In the genomic region with DNA sequence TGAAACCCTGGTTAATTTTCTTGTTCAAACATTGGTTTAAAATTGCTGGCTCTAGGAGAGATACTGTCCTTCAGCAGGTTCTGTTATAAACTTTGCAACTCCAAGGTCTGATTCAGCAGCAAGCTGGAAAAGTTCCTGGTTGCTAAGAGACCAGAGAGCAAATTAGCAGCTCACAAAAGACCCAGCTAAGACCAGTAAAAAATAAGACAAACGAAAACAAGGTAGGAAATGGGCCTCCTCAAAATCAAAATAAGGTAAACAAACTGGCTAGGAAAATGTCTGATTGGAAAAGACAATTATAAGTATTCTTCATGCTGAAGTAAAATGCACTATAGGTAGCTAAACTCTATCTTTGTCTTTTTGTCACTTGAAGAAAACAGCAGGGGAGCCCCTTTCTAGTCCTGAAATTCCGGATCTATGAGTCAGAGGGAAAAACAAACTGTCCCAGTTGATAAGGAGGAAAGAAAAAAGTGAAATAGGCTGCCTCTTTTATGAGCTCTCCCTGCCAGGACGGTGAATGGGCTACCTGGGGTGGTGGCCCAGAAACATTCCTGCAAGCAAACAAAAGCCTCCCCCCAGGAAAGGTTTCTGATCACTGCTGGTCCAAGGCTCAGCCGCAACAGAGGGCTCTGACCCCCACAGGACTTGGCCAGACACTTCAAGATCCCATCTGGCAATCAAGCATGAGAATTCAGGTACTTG, we compare ENCODE assay signal across 10 cellular contexts. TPM values are rescaled to one million over a fixed set of nuclear protein-coding genes. Genes with fewer than 3 reads are reported as not detected.
DNase-seq lines count a peak whose midpoint lies in the region; ATAC-seq, FAIRE-seq and TF ChIP-seq lines count a peak whose summit lies in the region.
"Had no signal": no experiment of that assay in that cellular context is flagged by ENCODE, and none has a peak within 500 bp of the region (broad histone marks: within the 10 kb centered on the region; RNA-seq: fewer than 3 reads in every experiment).

No MANE protein-coding gene starts in this region.

- TF ChIP-seq CTCF in lower lobe of right lung (IDR thresholded peaks at IDR 0.05) (no peak), BE2C (IDR thresholded peaks at IDR 0.05; ENCODE audit: low read depth, low read length) (no peak)

- H2AFZ ChIP-seq in ACC112 (ENCODE audit: low read length, unreplicated experiment): no peak overlapping the region

- no peak for TF ChIP-seq POLR2A in GM12892 (IDR thresholded peaks at IDR 0.05; ENCODE audit: low read depth, low read length)

- H3K27me3 ChIP-seq in ACC112 (ENCODE audit: insufficient read depth, low read length): peaks cover 29% of the 10 kb centered on the region
- no peaks in the 10 kb centered on the region for H3K27me3 ChIP-seq in lower lobe of right lung (ENCODE audit: low read depth)
- H3K27me3 ChIP-seq in BE2C: peaks cover 4% of the 10 kb centered on the region

- ATAC-seq in lower lobe of right lung (peak; percentile 50 to 84), HG03469 (IDR thresholded peaks at IDR 0.05; ENCODE audit: unreplicated experiment) (no peak)

- H3K79me2 ChIP-seq in ACC112 (ENCODE audit: control insufficient read depth, insufficient read depth, low read length, unreplicated experiment): no peaks in the 10 kb centered on the region

- intact Hi-C loops in lower lobe of right lung (cut with DNase I): no loop called here

- no peak for FAIRE-seq in GM12892 (lab: Jason Lieb, UNC)
- FAIRE-seq: G401.6 had no signal

- H3K27ac ChIP-seq in ACC112 (ENCODE audit: low read depth, low read length) (peak overlapping the region; percentile 51), lower lobe of right lung (peak overlapping the region; percentile 78)
- H3K27ac ChIP-seq: KMS-11 had no signal

- TF ChIP-seq RAD21 in Ishikawa (IDR thresholded peaks at IDR 0.05; ENCODE audit: low read depth): no peak

- peak; percentile 62; the same call in 1 of the 2 replicates for TF ChIP-seq EP300 in Ishikawa (IDR thresholded peaks at IDR 0.05; ENCODE audit: borderline replicate concordance)

- H3K36me3 ChIP-seq in ACC112 (ENCODE audit: insufficient read depth, low read length): no peaks in the 10 kb centered on the region
- H3K36me3 ChIP-seq in lower lobe of right lung: no peaks in the 10 kb centered on the region
- H3K36me3 ChIP-seq in BE2C: no peaks in the 10 kb centered on the region

- peak; percentile 27 for DNase-seq in dedifferentiated amniotic fluid mesenchymal stem cell (ENCODE audit: extremely low spot score)
- DNase-seq in lower lobe of right lung: no peak
- DNase-seq in GM12892 (ENCODE audit: insufficient read length): no peak
- no peak for DNase-seq in DMS114 treated with DMSO at 0.1 percent for 48 hours (lab: John Stamatoyannopoulos, UW; ENCODE audit: unreplicated experiment)
- no peak for DNase-seq in BE2C

- H3K4me1 ChIP-seq in ACC112 (ENCODE audit: control insufficient read depth, insufficient read depth, low read length, unreplicated experiment): peaks cover 15% of the 10 kb centered on the region
- peaks cover 20% of the 10 kb centered on the region for H3K4me1 ChIP-seq in lower lobe of right lung
- no peaks in the 10 kb centered on the region for H3K4me1 ChIP-seq in BE2C

- H3K4me3 ChIP-seq in ACC112 (ENCODE audit: low read depth, low read length) (no peak overlapping the region), lower lobe of right lung (no peak overlapping the region), BE2C (ENCODE audit: low read depth, low read length) (no peak overlapping the region)

- no peaks in the 10 kb centered on the region for H3K9me3 ChIP-seq in lower lobe of right lung
- H3K9me3 ChIP-seq in BE2C: no peaks in the 10 kb centered on the region

TF ChIP-seq in Ishikawa, 13 proteins besides CTCF, POLR2A, EP300 and RAD21:
- TF ChIP-seq YY1 (IDR thresholded peaks at IDR 0.05; ENCODE audit: low read depth) (no peak), TCF12 (IDR thresholded peaks at IDR 0.05; ENCODE audit: low read depth) (peak; percentile 75), NFIC (IDR thresholded peaks at IDR 0.05) (peak; percentile 60), TEAD4 (IDR thresholded peaks at IDR 0.05) (peak; percentile 71)

RNA-seq across cellular contexts. Expression of a gene that starts 41.6 kb away (rescaled TPM):
- 1.1 TPM for total RNA-seq in lower lobe of right lung
- polyA plus RNA-seq in GM12892 (2012; ENCODE audit: missing spikeins): 0.85 TPM
- polyA plus RNA-seq in BE2C (2012; ENCODE audit: insufficient read depth, insufficient read length, low read depth): 1.3 TPM

RNA-seq across cellular contexts. Expression of a gene that starts 44.9 kb away (rescaled TPM):
- total RNA-seq in lower lobe of right lung: not detected
- not detected for polyA plus RNA-seq in GM12892 (2012; ENCODE audit: missing spikeins)
- not detected for polyA plus RNA-seq in BE2C (2012; ENCODE audit: insufficient read depth, insufficient read length, low read depth)

RNA-seq across cellular contexts. Expression of a gene that starts 55.6 kb away (rescaled TPM):
- 0.65 TPM for total RNA-seq in lower lobe of right lung
- polyA plus RNA-seq in GM12892 (2012; ENCODE audit: missing spikeins): 0.78 TPM
- 0.39 TPM for polyA plus RNA-seq in BE2C (2012; ENCODE audit: insufficient read depth, insufficient read length, low read depth)
